In the genomic region with DNA sequence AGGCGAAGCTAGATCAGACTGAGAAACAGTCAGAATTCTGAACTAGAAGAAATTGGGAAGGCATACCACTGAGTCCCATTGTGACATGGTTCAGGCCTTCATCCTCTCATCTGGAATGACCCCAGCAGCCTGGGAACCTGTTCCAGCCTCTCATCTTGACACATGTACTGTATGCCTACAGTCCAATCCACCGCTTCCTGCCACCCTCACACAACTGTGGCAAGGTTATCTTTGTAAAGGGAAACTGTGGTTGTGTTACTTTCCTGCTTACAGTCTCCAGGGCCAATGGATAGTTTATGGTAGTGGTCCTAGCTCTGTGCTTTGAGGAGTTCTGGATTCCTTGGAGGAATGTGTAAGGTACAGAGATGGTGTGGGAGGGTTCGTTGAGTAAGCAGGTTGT, we compare ENCODE assay signal across 13 cellular contexts.
DNase-seq lines count a peak whose midpoint lies in the region; ATAC-seq and TF ChIP-seq lines count a peak whose summit lies in the region.
"Had no signal": no experiment of that assay in that cellular context is flagged by ENCODE, and none has a peak within 500 bp of the region (broad histone marks: within the 10 kb centered on the region; RNA-seq: fewer than 3 reads in every experiment).

No MANE protein-coding gene starts in this region.

- H3K27ac ChIP-seq in BLaER1, result no peak overlapping the region
- no peak overlapping the region for H3K27ac ChIP-seq in CD4-positive, alpha-beta T cell (ENCODE audit: low read depth, low read length)
- H3K27ac ChIP-seq in naive thymus-derived CD4-positive, alpha-beta T cell (ENCODE audit: low read depth, low read length), result no peak overlapping the region
- H3K27ac ChIP-seq: A549, GM23248, HL-60 had no signal

- peaks cover 56% of the 10 kb centered on the region for H3K4me1 Mint-ChIP-seq in CD4-positive, alpha-beta T cell (ENCODE audit: low read depth)
- H3K4me1 Mint-ChIP-seq in T-cell, result peaks cover 33 to 61% (median 48%) of the 10 kb centered on the region in 3 donors
- H3K4me1 Mint-ChIP-seq in naive thymus-derived CD4-positive, alpha-beta T cell, result peaks cover 20 to 62% (median 53%) of the 10 kb centered on the region in 7 donors
- peaks cover 9 to 36% (median 31%) of the 10 kb centered on the region in 4 donors for H3K4me1 Mint-ChIP-seq in naive thymus-derived CD8-positive, alpha-beta T cell

- H3K9me3 Mint-ChIP-seq in CD4-positive, alpha-beta T cell, result no peaks in the 10 kb centered on the region
- no peaks in the 10 kb centered on the region for H3K9me3 Mint-ChIP-seq in T-cell
- peaks cover 0 to 2% (median 0%) of the 10 kb centered on the region in 11 donors for H3K9me3 Mint-ChIP-seq in naive thymus-derived CD4-positive, alpha-beta T cell
- no peaks in the 10 kb centered on the region for H3K9me3 Mint-ChIP-seq in naive thymus-derived CD8-positive, alpha-beta T cell

- H3K4me2 ChIP-seq in BLaER1, result 0 out of 2 replicates have a peak overlapping the region, but pooled peaks have one; percentile 27
- H3K4me2 ChIP-seq: A549 had no signal

- POLR2A ChIA-PET in CD4-positive, alpha-beta T cell (lab: Charles Lee), result interaction anchor here (1.2 to 1.9 kb wide), 2 partner anchors 297 to 309 kb away, joined by 3 to 8 read pairs; partner anchors contain the start of gene TRIB2
- POLR2A ChIA-PET in T-cell (lab: Charles Lee), result no interaction called here
- POLR2A ChIA-PET in naive thymus-derived CD4-positive, alpha-beta T cell (lab: Charles Lee), result no interaction called here
- POLR2A ChIA-PET in naive thymus-derived CD8-positive, alpha-beta T cell (lab: Charles Lee), result no interaction called here

- peak overlapping the region; percentile 40 for H3K27ac Mint-ChIP-seq in CD4-positive, alpha-beta T cell
- peak overlapping the region; percentile 29 to 64 for H3K27ac Mint-ChIP-seq in T-cell
- peak overlapping the region in 3 of 9 donors; percentile 28 to 56 (median 44) for H3K27ac Mint-ChIP-seq in naive thymus-derived CD4-positive, alpha-beta T cell
- H3K27ac Mint-ChIP-seq in naive thymus-derived CD8-positive, alpha-beta T cell, result peak overlapping the region in 1 of 10 donors; percentile 61

- no peak overlapping the region for H3K4me3 Mint-ChIP-seq in CD4-positive, alpha-beta T cell
- no peak overlapping the region for H3K4me3 Mint-ChIP-seq in T-cell
- H3K4me3 Mint-ChIP-seq in naive thymus-derived CD4-positive, alpha-beta T cell, result no peak overlapping the region
- H3K4me3 Mint-ChIP-seq in naive thymus-derived CD8-positive, alpha-beta T cell, result no peak overlapping the region

- no peak overlapping the region for H3K4me3 ChIP-seq in BLaER1
- H3K4me3 ChIP-seq in naive thymus-derived CD4-positive, alpha-beta T cell (ENCODE audit: low read length), result no peak overlapping the region
- H3K4me3 ChIP-seq: A549, GM23248 had no signal

- no peaks in the 10 kb centered on the region for H3K36me3 ChIP-seq in BLaER1
- no peaks in the 10 kb centered on the region for H3K36me3 ChIP-seq in naive thymus-derived CD4-positive, alpha-beta T cell (ENCODE audit: control insufficient read depth in 2 of 3, insufficient read depth in 3 of 3, low read length in 3 of 3)
- H3K36me3 ChIP-seq: BE2C had no signal

- no peak for DNase-seq in CD4-positive, alpha-beta T cell
- DNase-seq in T-cell (no peak), hepatic stellate cell (ENCODE audit: low spot score) (no peak)
- no peak for DNase-seq in naive thymus-derived CD4-positive, alpha-beta T cell
- no peak for DNase-seq in naive thymus-derived CD8-positive, alpha-beta T cell
- DNase-seq: BE2C, DMS53, GM23248 had no signal

- H4K20me1 ChIP-seq in BLaER1, result no peaks in the 10 kb centered on the region

- peaks cover 6% of the 10 kb centered on the region; the same call in 1 of the 2 replicates for H3K9me3 ChIP-seq in BLaER1
- H3K9me3 ChIP-seq in CD4-positive, alpha-beta T cell (ENCODE audit: control insufficient read depth, low read length), result no peaks in the 10 kb centered on the region
- no peaks in the 10 kb centered on the region for H3K9me3 ChIP-seq in naive thymus-derived CD4-positive, alpha-beta T cell (ENCODE audit: control insufficient read depth in 2 of 3, low read length in 3 of 3)
- H3K9me3 ChIP-seq: A549, BE2C had no signal

- CTCF ChIA-PET in CD4-positive, alpha-beta T cell (lab: Charles Lee), result no interaction called here
- CTCF ChIA-PET in T-cell (lab: Charles Lee), result interaction anchor here in 1 of 2 donors (1.8 kb wide), 1 partner anchor 512 kb away, joined by 7 read pairs; no protein-coding TSS in a partner anchor
- CTCF ChIA-PET in naive thymus-derived CD4-positive, alpha-beta T cell (lab: Charles Lee), result interaction anchor here (1.1 kb wide), 1 partner anchor 13 kb away, joined by 3 read pairs; no protein-coding TSS in a partner anchor

- H3K9ac ChIP-seq in BLaER1, result no peak overlapping the region
- H3K9ac ChIP-seq: GM23248 had no signal

- ATAC-seq in CD4-positive, alpha-beta T cell (ENCODE audit: poor library complexity), result no peak
- ATAC-seq in T-cell (replicated peaks in 1 of 4) (no peak), HG02642 (IDR thresholded peaks at IDR 0.05; ENCODE audit: poor library complexity, unreplicated experiment) (no peak)
- peak; percentile 30 for ATAC-seq in naive thymus-derived CD4-positive, alpha-beta T cell
- no peak for ATAC-seq in naive thymus-derived CD8-positive, alpha-beta T cell
- ATAC-seq: A549, HCT116 had no signal

- intact Hi-C loops in CD4-positive, alpha-beta T cell (cut with DNase I, micrococcal nuclease), result loop anchor here (5.0 kb wide), 4 partner anchors 187 to 587 kb away; no protein-coding TSS in a partner anchor
- intact Hi-C loops in naive thymus-derived CD4-positive, alpha-beta T cell (cut with micrococcal nuclease), result loop anchor here (1.0 to 10.0 kb wide), 5 partner anchors 9 to 587 kb away; no protein-coding TSS in a partner anchor

- H3K27me3 Mint-ChIP-seq in CD4-positive, alpha-beta T cell, result no peaks in the 10 kb centered on the region
- H3K27me3 Mint-ChIP-seq in T-cell, result no peaks in the 10 kb centered on the region
- peaks cover 0 to 2% (median 0%) of the 10 kb centered on the region in 5 donors for H3K27me3 Mint-ChIP-seq in naive thymus-derived CD4-positive, alpha-beta T cell
- no peaks in the 10 kb centered on the region for H3K27me3 Mint-ChIP-seq in naive thymus-derived CD8-positive, alpha-beta T cell

- peaks cover 9% of the 10 kb centered on the region; the same call in 1 of the 2 replicates for H3K4me1 ChIP-seq in BLaER1
- H3K4me1 ChIP-seq in naive thymus-derived CD4-positive, alpha-beta T cell (ENCODE audit: control insufficient read depth in 2 of 2, insufficient read depth in 2 of 2, low read length in 2 of 2), result peaks cover 8 to 17% of the 10 kb centered on the region in 2 donors
- H3K4me1 ChIP-seq: A549 had no signal

- no peaks in the 10 kb centered on the region for H3K36me3 Mint-ChIP-seq in CD4-positive, alpha-beta T cell (ENCODE audit: low read depth)
- no peaks in the 10 kb centered on the region for H3K36me3 Mint-ChIP-seq in T-cell
- peaks cover 0 to 3% (median 0%) of the 10 kb centered on the region in 5 donors for H3K36me3 Mint-ChIP-seq in naive thymus-derived CD4-positive, alpha-beta T cell
- H3K36me3 Mint-ChIP-seq in naive thymus-derived CD8-positive, alpha-beta T cell, result no peaks in the 10 kb centered on the region

- TF ChIP-seq CTCF in CD4-positive, alpha-beta T cell (IDR thresholded peaks at IDR 0.05), result no peak

- no peaks in the 10 kb centered on the region for H3K27me3 ChIP-seq in BLaER1
- H3K27me3 ChIP-seq in CD4-positive, alpha-beta T cell (ENCODE audit: control insufficient read depth, insufficient read depth, low read length), result no peaks in the 10 kb centered on the region
- no peaks in the 10 kb centered on the region for H3K27me3 ChIP-seq in naive thymus-derived CD4-positive, alpha-beta T cell (ENCODE audit: control insufficient read depth in 2 of 2, insufficient read depth in 2 of 2, low read length in 2 of 2)
- H3K27me3 ChIP-seq: BE2C had no signal
